ENCODE assay signal across 10 cellular contexts in the genomic region with DNA sequence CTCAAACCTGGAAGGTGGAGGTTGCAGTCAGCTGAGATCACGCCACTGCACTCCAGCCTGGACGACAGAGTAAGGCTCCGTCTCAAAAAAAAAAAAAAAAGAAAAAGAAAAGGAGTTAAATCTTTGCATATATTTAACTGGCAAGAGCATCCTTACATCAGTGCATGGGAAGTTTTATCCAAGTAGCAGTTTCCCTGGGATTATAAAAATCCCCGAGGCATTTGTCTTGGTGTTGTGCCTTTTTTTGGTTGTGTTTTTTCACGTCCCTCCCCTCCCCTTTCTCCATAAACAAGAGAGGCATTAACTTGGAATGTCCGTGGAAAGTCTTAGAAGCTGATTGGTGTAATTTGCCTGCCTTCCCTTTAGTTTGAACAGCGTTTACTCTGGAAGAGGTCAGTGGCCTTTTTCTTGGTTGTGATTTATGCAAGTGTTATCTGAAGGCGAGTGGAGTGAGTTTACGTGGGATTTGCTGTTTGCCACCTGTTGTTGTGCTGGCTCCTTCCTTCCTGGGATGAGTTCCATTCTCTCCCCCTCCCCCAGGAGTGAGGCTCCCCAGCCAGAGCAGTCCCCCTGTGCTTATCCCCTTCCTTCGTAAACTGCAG. TPM values are rescaled to one million over a fixed set of nuclear protein-coding genes. Genes with fewer than 3 reads are reported as not detected.
DNase-seq lines count a peak whose midpoint lies in the region; ATAC-seq, FAIRE-seq and TF ChIP-seq lines count a peak whose summit lies in the region.
"Had no signal": no experiment of that assay in that cellular context is flagged by ENCODE, and none has a peak within 500 bp of the region (broad histone marks: within the 10 kb centered on the region; RNA-seq: fewer than 3 reads in every experiment).

No MANE protein-coding gene starts in this region.

- H3K4me2 ChIP-seq in astrocyte (ENCODE audit: low read length) (peak overlapping the region; percentile 87), HepG2 (ENCODE audit: low read depth, low read length) (peak overlapping the region; percentile 94), MM.1S (ENCODE audit: low read depth, low read length) (no peak overlapping the region)

- H3K9me3 ChIP-seq in astrocyte (ENCODE audit: insufficient read depth, low read depth, low read length) (no peaks in the 10 kb centered on the region), HepG2 (ENCODE audit: low read length) (no peaks in the 10 kb centered on the region), MM.1S (replicated peaks; ENCODE audit: insufficient read depth, low read length) (no peaks in the 10 kb centered on the region)

- CTCF ChIA-PET in activated CD4-positive, alpha-beta T cell treated with anti-CD3 and anti-CD28 coated beads, Interleukin-2, amount 10 ng/mL, durations not matched to agents 7 days and 5 days (lab: Charles Lee) = no interaction called here
- CTCF ChIA-PET in HepG2 (lab: Yijun Ruan, JAX; ENCODE audit: low intra/inter-chr PET ratio, low total read pairs) = no interaction called here

- WGBS in HepG2 (ENCODE audit: low lambda C conversion rate) = 61% methylated on average over 10 of the region's 10 CpGs

- H3K27ac ChIP-seq in astrocyte (ENCODE audit: low read depth, low read length) (peak overlapping the region; percentile 99), HepG2 (ENCODE audit: extremely low read length, insufficient read depth, low read length) (peak overlapping the region; percentile 43), temporal lobe (ENCODE audit: low read depth, low read length) (peak overlapping the region; percentile 93), MM.1S (ENCODE audit: low read length) (no peak overlapping the region)

- no peaks in the 10 kb centered on the region for H3K27me3 ChIP-seq in astrocyte (ENCODE audit: insufficient read depth, low read length)
- H3K27me3 ChIP-seq in HepG2 (ENCODE audit: control insufficient read depth in 1 of 2, insufficient read depth in 2 of 2, low read length in 2 of 2) = no peaks in the 10 kb centered on the region; a peak in 1 of 5 replicates
- no peaks in the 10 kb centered on the region for H3K27me3 ChIP-seq in MM.1S (replicated peaks; ENCODE audit: insufficient read depth, low read length)

- H3K36me3 Mint-ChIP-seq in activated CD4-positive, alpha-beta T cell treated with anti-CD3 and anti-CD28 coated beads, Interleukin-2, amount 10 ng/mL, durations not matched to agents 7 days and 5 days (ENCODE audit: low read depth) = peaks cover 55% of the 10 kb centered on the region
- H3K36me3 Mint-ChIP-seq in astrocyte (ENCODE audit: low read depth, unreplicated experiment) = peaks cover 10% of the 10 kb centered on the region

- no TSS peak for BruUV-seq in HepG2 (replicated peaks; lab: Mats Ljungman, UMichigan)

- peak overlapping the region; percentile 100 for H3K9ac ChIP-seq in astrocyte (ENCODE audit: low read length)
- H3K9ac ChIP-seq in HepG2 (ENCODE audit: insufficient read depth, low read depth, low read length) = peak overlapping the region; percentile 31; the same call in 1 of the 2 replicates
- H3K9ac ChIP-seq in MM.1S (ENCODE audit: low read length) = no peak overlapping the region

- DNase-seq in activated CD4-positive, alpha-beta T cell treated with anti-CD3 and anti-CD28 coated beads, Interleukin-2, amount 10 ng/mL, durations not matched to agents 7 days and 5 days = no peak
- DNase-seq in activated CD4-positive, alpha-beta T cell treated with anti-CD3 and anti-CD28 coated beads for 48 hours = no peak
- DNase-seq in astrocyte (ENCODE audit: low read depth) (peak; percentile 42), HepG2 (ENCODE audit: low spot score) (no peak), MM.1S (no peak), 8988T (no peak)
- DNase-seq: NCI-H1417 treated with DMSO at 0.1 percent for 48 hours had no signal

- no peaks in the 10 kb centered on the region for H3K9me3 Mint-ChIP-seq in activated CD4-positive, alpha-beta T cell treated with anti-CD3 and anti-CD28 coated beads, Interleukin-2, amount 10 ng/mL, durations not matched to agents 7 days and 5 days
- no peaks in the 10 kb centered on the region for H3K9me3 Mint-ChIP-seq in astrocyte (ENCODE audit: unreplicated experiment)

- TF ChIP-seq POLR2A in HepG2 (IDR thresholded peaks at IDR 0.05; ENCODE audit: insufficient read depth in 1 of 2, low read depth in 2 of 2, low read length in 2 of 2) = no peak

- H3K4me1 ChIP-seq in astrocyte (ENCODE audit: insufficient read depth, low read length) (peaks cover 92% of the 10 kb centered on the region), HepG2 (ENCODE audit: insufficient read depth, low read length) (peaks cover 92% of the 10 kb centered on the region), MM.1S (ENCODE audit: low read length) (peaks cover 24% of the 10 kb centered on the region)

- in situ Hi-C loops in HepG2 (cut with HindIII; ENCODE audit: extremely low pct_ligation_motif_present, low pct_unique_long_range_greater_than_20kb) = loop anchor here (5.0 kb wide), 1 partner anchor 48 kb away; no protein-coding TSS in a partner anchor

- H2AFZ ChIP-seq in astrocyte (ENCODE audit: low read depth, low read length) = no peak overlapping the region
- H2AFZ ChIP-seq in HepG2 (ENCODE audit: low read length) = no peak overlapping the region
- no peak overlapping the region for H2AFZ ChIP-seq in MM.1S (ENCODE audit: low read length)

- H3K9me2 ChIP-seq in MM.1S (replicated peaks; ENCODE audit: insufficient read depth, low read length) = no peaks in the 10 kb centered on the region

- ATAC-seq in HepG2 (no peak), GM19463 (IDR thresholded peaks at IDR 0.05; ENCODE audit: unreplicated experiment) (no peak)

- no peak for TF ChIP-seq EP300 in HepG2 (IDR thresholded peaks at IDR 0.05; ENCODE audit: low read depth in 2 of 2, low read length in 2 of 2)
- TF ChIP-seq EP300 in HepG2 (CRISPR knock-in tag; IDR thresholded peaks at IDR 0.05; ENCODE audit: borderline replicate concordance) = no peak

- H3K4me1 Mint-ChIP-seq in activated CD4-positive, alpha-beta T cell treated with anti-CD3 and anti-CD28 coated beads, Interleukin-2, amount 10 ng/mL, durations not matched to agents 7 days and 5 days = peaks cover 96% of the 10 kb centered on the region
- peaks cover 73% of the 10 kb centered on the region for H3K4me1 Mint-ChIP-seq in astrocyte (ENCODE audit: low read depth, unreplicated experiment)

- peak overlapping the region; percentile 81 for H3K27ac Mint-ChIP-seq in activated CD4-positive, alpha-beta T cell treated with anti-CD3 and anti-CD28 coated beads, Interleukin-2, amount 10 ng/mL, durations not matched to agents 7 days and 5 days
- H3K27ac Mint-ChIP-seq in astrocyte (ENCODE audit: unreplicated experiment) = peak overlapping the region; percentile 37

- FAIRE-seq in astrocyte (lab: Jason Lieb, UNC) (no peak), HepG2 (lab: Jason Lieb, UNC) (no peak)

- H3F3A ChIP-seq in MM.1S (ENCODE audit: insufficient read depth, low read length) = 0 out of 2 replicates have a peak, but pooled peaks cover 5% of the 10 kb centered on the region

- H4K20me1 ChIP-seq in astrocyte (ENCODE audit: insufficient read depth, low read length) (peaks cover 65% of the 10 kb centered on the region), HepG2 (ENCODE audit: insufficient read depth, low read length) (peaks cover 67% of the 10 kb centered on the region), MM.1S (ENCODE audit: insufficient read depth, low read length) (peaks cover 33% of the 10 kb centered on the region)

- intact Hi-C loops in HepG2 (cut with micrococcal nuclease; ENCODE audit: unreplicated experiment) = loop anchor here (5.0 to 10.0 kb wide), 5 partner anchors 33 to 278 kb away; a partner anchor contains a TSS

- no peak for TF ChIP-seq RAD21 in HepG2 (CRISPR knock-in tag; IDR thresholded peaks at IDR 0.05)

- H3K4me3 Mint-ChIP-seq in activated CD4-positive, alpha-beta T cell treated with anti-CD3 and anti-CD28 coated beads, Interleukin-2, amount 10 ng/mL, durations not matched to agents 7 days and 5 days = peak overlapping the region; percentile 56
- no peak overlapping the region for H3K4me3 Mint-ChIP-seq in astrocyte (ENCODE audit: unreplicated experiment)
- H3K4me3 Mint-ChIP-seq: B cell had no signal

- H3K4me3 ChIP-seq in astrocyte (ENCODE audit: insufficient read depth, low read depth, low read length) (no peak overlapping the region), HepG2 (replicated peaks in 1 of 3; ENCODE audit: insufficient read depth in 1 of 3, low read depth in 2 of 3, low read length in 3 of 3) (no peak overlapping the region), MM.1S (ENCODE audit: low read length) (no peak overlapping the region)

- H3K79me2 ChIP-seq in astrocyte (ENCODE audit: insufficient read depth, low read length) (peaks cover 93% of the 10 kb centered on the region), HepG2 (ENCODE audit: insufficient read depth, low read length) (peaks cover 96% of the 10 kb centered on the region), MM.1S (ENCODE audit: low read length) (peaks cover 100% of the 10 kb centered on the region)

- H3K27me3 Mint-ChIP-seq in activated CD4-positive, alpha-beta T cell treated with anti-CD3 and anti-CD28 coated beads, Interleukin-2, amount 10 ng/mL, durations not matched to agents 7 days and 5 days = no peaks in the 10 kb centered on the region
- H3K27me3 Mint-ChIP-seq in astrocyte (ENCODE audit: low read depth, unreplicated experiment) = no peaks in the 10 kb centered on the region
- H3K27me3 Mint-ChIP-seq: B cell had no signal

- TF ChIP-seq CTCF in astrocyte (IDR thresholded peaks at IDR 0.05; ENCODE audit: insufficient read depth, low read depth, low read length) (no peak), HepG2 (CRISPR knock-in tag; IDR thresholded peaks at IDR 0.05) (no peak), MM.1S (IDR thresholded peaks at IDR 0.05; ENCODE audit: low read length) (no peak)

- H3K36me3 ChIP-seq in astrocyte (ENCODE audit: insufficient read depth, low read length) (peaks cover 3% of the 10 kb centered on the region), HepG2 (replicated peaks in 1 of 2; ENCODE audit: control insufficient read depth in 1 of 2, insufficient read depth in 2 of 2, low read length in 2 of 2) (peaks cover 5 to 26% of the 10 kb centered on the region in 2 experiments; a peak in 4 of 5 replicates), MM.1S (replicated peaks; ENCODE audit: insufficient read depth, low read length) (no peaks in the 10 kb centered on the region)

- POLR2A ChIA-PET in activated CD4-positive, alpha-beta T cell treated with anti-CD3 and anti-CD28 coated beads, Interleukin-2, amount 10 ng/mL, durations not matched to agents 7 days and 5 days (lab: Charles Lee) = interaction anchor here (0.5 kb wide), 1 partner anchor 45 kb away, joined by 5 read pairs; no protein-coding TSS in a partner anchor
- POLR2A ChIA-PET in HepG2 (lab: Yijun Ruan, JAX) = interaction anchor here (0.6 to 3.8 kb wide), 2 partner anchors 32 to 46 kb away, joined by 3 to 28 read pairs; no protein-coding TSS in a partner anchor

RNA-seq across cellular contexts. Expression of a gene that starts 7.1 kb away (rescaled TPM):
- total RNA-seq in activated CD4-positive, alpha-beta T cell treated with anti-CD3 and anti-CD28 coated beads, Interleukin-2, amount 10 ng/mL, durations not matched to agents 7 days and 5 days = 100 to 1,000 TPM; 337 to 354 TPM
- total RNA-seq in astrocyte (805 and 879 TPM in 2 replicates), HepG2 (2016; rRNA removed; fragmentation: Illumina TruSeq; extraction: Trizol) (167 and 192 TPM in 2 replicates), temporal lobe (51.9 TPM)
- total RNA-seq in HepG2 (2016; cell fraction: cytosol; rRNA removed; fragmentation: Illumina TruSeq; extraction: Trizol; ENCODE audit: low read depth) = 13.8 and 15.0 TPM in 2 replicates
- total RNA-seq in HepG2 (2016; cell fraction: insoluble cytoplasmic fraction; rRNA removed; fragmentation: Illumina TruSeq; extraction: Trizol) = 122 and 176 TPM in 2 replicates
- 28.6 and 34.1 TPM in 2 replicates for total RNA-seq in HepG2 (2016; cell fraction: membrane; rRNA removed; fragmentation: Illumina TruSeq; extraction: Trizol)
- total RNA-seq in HepG2 (2016; cell fraction: nucleus; rRNA removed; fragmentation: Illumina TruSeq; extraction: Trizol) = 148 and 165 TPM in 2 replicates
- 171 and 223 TPM in 2 replicates for polyA plus RNA-seq in HepG2 (2011; rRNA removed)
- 82.2 and 91.7 TPM in 2 replicates for polyA plus RNA-seq in HepG2 (2011; cell fraction: cytosol; rRNA removed)
- polyA plus RNA-seq in HepG2 (2011; cell fraction: nucleus; rRNA removed) = 437 and 620 TPM in 2 replicates
- polyA plus RNA-seq in HepG2 (2012) = 222 and 260 TPM in 2 replicates
- polyA plus RNA-seq in HepG2 (2016; cell fraction: cytosol; fragmentation: Illumina TruSeq; extraction: Trizol; ENCODE audit: low read depth) = 5.8 and 8.5 TPM in 2 replicates
- 192 and 256 TPM in 2 replicates for polyA plus RNA-seq in HepG2 (2016; cell fraction: insoluble cytoplasmic fraction; fragmentation: Illumina TruSeq; extraction: Trizol; ENCODE audit: low read depth)
- polyA plus RNA-seq in HepG2 (2016; cell fraction: membrane; fragmentation: Illumina TruSeq; extraction: Trizol; ENCODE audit: low read depth) = 20.9 and 27.6 TPM in 2 replicates
- 435 and 441 TPM in 2 replicates for polyA plus RNA-seq in HepG2 (2016; cell fraction: nucleus; fragmentation: Illumina TruSeq; extraction: Trizol; ENCODE audit: insufficient read depth, low read depth)
- 172 and 192 TPM in 2 replicates for polyA minus RNA-seq in HepG2 (2011; rRNA and poly(A)+ RNA removed; ENCODE audit: low replicate concordance)
- 86.2 and 95.5 TPM in 2 replicates for polyA minus RNA-seq in HepG2 (2011; cell fraction: cytosol; rRNA and poly(A)+ RNA removed)
- 73.1 and 75.2 TPM in 2 replicates for polyA minus RNA-seq in HepG2 (2011; cell fraction: nucleus; rRNA and poly(A)+ RNA removed)

RNA-seq across cellular contexts. Expression of a gene that starts 35.6 kb away (rescaled TPM):
- 100 to 1,000 TPM; 309 to 318 TPM for total RNA-seq in activated CD4-positive, alpha-beta T cell treated with anti-CD3 and anti-CD28 coated beads, Interleukin-2, amount 10 ng/mL, durations not matched to agents 7 days and 5 days
- total RNA-seq in astrocyte (222 and 229 TPM in 2 replicates), HepG2 (2016; rRNA removed; fragmentation: Illumina TruSeq; extraction: Trizol) (258 and 351 TPM in 2 replicates), temporal lobe (89.0 TPM)
- 100 and 104 TPM in 2 replicates for total RNA-seq in HepG2 (2016; cell fraction: cytosol; rRNA removed; fragmentation: Illumina TruSeq; extraction: Trizol; ENCODE audit: low read depth)
- total RNA-seq in HepG2 (2016; cell fraction: insoluble cytoplasmic fraction; rRNA removed; fragmentation: Illumina TruSeq; extraction: Trizol) = 260 and 364 TPM in 2 replicates
- 174 and 175 TPM in 2 replicates for total RNA-seq in HepG2 (2016; cell fraction: membrane; rRNA removed; fragmentation: Illumina TruSeq; extraction: Trizol)
- 92.4 TPM in 2 replicates for total RNA-seq in HepG2 (2016; cell fraction: nucleus; rRNA removed; fragmentation: Illumina TruSeq; extraction: Trizol)
- 179 and 230 TPM in 2 replicates for polyA plus RNA-seq in HepG2 (2011; rRNA removed)
- polyA plus RNA-seq in HepG2 (2011; cell fraction: cytosol; rRNA removed) = 271 and 427 TPM in 2 replicates
- 210 and 224 TPM in 2 replicates for polyA plus RNA-seq in HepG2 (2011; cell fraction: nucleus; rRNA removed)
- 171 and 172 TPM in 2 replicates for polyA plus RNA-seq in HepG2 (2012)
- polyA plus RNA-seq in HepG2 (2016; cell fraction: cytosol; fragmentation: Illumina TruSeq; extraction: Trizol; ENCODE audit: low read depth) = 106 and 109 TPM in 2 replicates
- polyA plus RNA-seq in HepG2 (2016; cell fraction: insoluble cytoplasmic fraction; fragmentation: Illumina TruSeq; extraction: Trizol; ENCODE audit: low read depth) = 349 and 386 TPM in 2 replicates
- 161 and 168 TPM in 2 replicates for polyA plus RNA-seq in HepG2 (2016; cell fraction: membrane; fragmentation: Illumina TruSeq; extraction: Trizol; ENCODE audit: low read depth)
- polyA plus RNA-seq in HepG2 (2016; cell fraction: nucleus; fragmentation: Illumina TruSeq; extraction: Trizol; ENCODE audit: insufficient read depth, low read depth) = 163 and 169 TPM in 2 replicates
- 199 and 296 TPM in 2 replicates for polyA minus RNA-seq in HepG2 (2011; rRNA and poly(A)+ RNA removed; ENCODE audit: low replicate concordance)
- 94.6 and 127 TPM in 2 replicates for polyA minus RNA-seq in HepG2 (2011; cell fraction: cytosol; rRNA and poly(A)+ RNA removed)
- polyA minus RNA-seq in HepG2 (2011; cell fraction: nucleus; rRNA and poly(A)+ RNA removed) = 43.4 and 51.5 TPM in 2 replicates

RNA-seq across cellular contexts. Expression of a gene that starts 36.8 kb away (rescaled TPM):
- 100 to 1,000 TPM; 282 to 313 TPM for total RNA-seq in activated CD4-positive, alpha-beta T cell treated with anti-CD3 and anti-CD28 coated beads, Interleukin-2, amount 10 ng/mL, durations not matched to agents 7 days and 5 days
- 0.87 and 1.7 TPM in 2 replicates for total RNA-seq in astrocyte
- total RNA-seq in HepG2 (2016; rRNA removed; fragmentation: Illumina TruSeq; extraction: Trizol) = 0.89 TPM in 1 of 2 replicates, not detected in the other
- total RNA-seq in HepG2 (2016; cell fraction: cytosol; rRNA removed; fragmentation: Illumina TruSeq; extraction: Trizol; ENCODE audit: low read depth) = not detected in 2 replicates
- total RNA-seq in HepG2 (2016; cell fraction: insoluble cytoplasmic fraction; rRNA removed; fragmentation: Illumina TruSeq; extraction: Trizol) = 0.39 and 0.41 TPM in 2 replicates
- total RNA-seq in HepG2 (2016; cell fraction: membrane; rRNA removed; fragmentation: Illumina TruSeq; extraction: Trizol) = 0.19 and 0.62 TPM in 2 replicates
- 0.60 TPM in 1 of 2 replicates, not detected in the other for total RNA-seq in HepG2 (2016; cell fraction: nucleus; rRNA removed; fragmentation: Illumina TruSeq; extraction: Trizol)
- polyA plus RNA-seq in HepG2 (2011; rRNA removed) = 0.24 and 0.35 TPM in 2 replicates
- polyA plus RNA-seq in HepG2 (2011; cell fraction: cytosol; rRNA removed) = 0.05 and 0.31 TPM in 2 replicates
- 2.1 and 2.6 TPM in 2 replicates for polyA plus RNA-seq in HepG2 (2011; cell fraction: nucleus; rRNA removed)
- 0.44 and 0.64 TPM in 2 replicates for polyA plus RNA-seq in HepG2 (2012)
- polyA plus RNA-seq in HepG2 (2016; cell fraction: cytosol; fragmentation: Illumina TruSeq; extraction: Trizol; ENCODE audit: low read depth) = not detected in 2 replicates
- polyA plus RNA-seq in HepG2 (2016; cell fraction: insoluble cytoplasmic fraction; fragmentation: Illumina TruSeq; extraction: Trizol; ENCODE audit: low read depth) = 0.52 TPM in 1 of 2 replicates, not detected in the other
- polyA plus RNA-seq in HepG2 (2016; cell fraction: membrane; fragmentation: Illumina TruSeq; extraction: Trizol; ENCODE audit: low read depth) = not detected in 2 replicates
- polyA plus RNA-seq in HepG2 (2016; cell fraction: nucleus; fragmentation: Illumina TruSeq; extraction: Trizol; ENCODE audit: insufficient read depth, low read depth) = 1.4 and 3.1 TPM in 2 replicates
- polyA minus RNA-seq in HepG2 (2011; rRNA and poly(A)+ RNA removed; ENCODE audit: low replicate concordance) = 0.91 TPM in 1 of 2 replicates, not detected in the other
- polyA minus RNA-seq in HepG2 (2011; cell fraction: cytosol; rRNA and poly(A)+ RNA removed) = not detected in 2 replicates
- not detected in 2 replicates for polyA minus RNA-seq in HepG2 (2011; cell fraction: nucleus; rRNA and poly(A)+ RNA removed)
- total RNA-seq in temporal lobe = 0.49 TPM

Comparison
In these comparisons a context has a peak if more than half of its experiments do, and no peak if none do; other contexts are left out.
1. RNA of a gene that starts 36.8 kb away (total RNA-seq): 282 to 313 TPM in activated CD4-positive, alpha-beta T cell treated with anti-CD3 and anti-CD28 coated beads, Interleukin-2, amount 10 ng/mL, durations not matched to agents 7 days and 5 days; 0.87 to 1.7 TPM in astrocyte, 0.19 to 0.89 TPM in HepG2 and 0.49 TPM in temporal lobe (single experiment); every median in the first group is over 100 times any median in the second.